In genomic region chr5:79229357-79230174, GRCh38 we compare ENCODE assay signal across 9 cellular contexts. TPM values are rescaled to one million over a fixed set of nuclear protein-coding genes. Genes with fewer than 3 reads are reported as not detected.
DNase-seq lines count a peak whose midpoint lies in the region; ATAC-seq and TF ChIP-seq lines count a peak whose summit lies in the region.
"Had no signal": no experiment of that assay in that cellular context is flagged by ENCODE, and none has a peak within 500 bp of the region (broad histone marks: within the 10 kb centered on the region; RNA-seq: fewer than 3 reads in every experiment).

No MANE protein-coding gene starts in this region.

- ATAC-seq in GM18499 (IDR thresholded peaks at IDR 0.05; ENCODE audit: insufficient read depth, unreplicated experiment) (peak; percentile 62), gastrocnemius medialis (no peak)

- no peaks in the 10 kb centered on the region for H3K36me3 Mint-ChIP-seq in type B pancreatic cell

- peaks cover 18% of the 10 kb centered on the region; the same call in 1 of the 2 replicates for H3F3A ChIP-seq in GM23248 (ENCODE audit: insufficient read depth)

- WGBS in GM23248 (ENCODE audit: low coverage in 1 of 2, low lambda C conversion rate in 2 of 2, missing lambda C conversion rate in 2 of 2), 2 experiments: 73 to 83% methylated on average over 10 of the region's 10 CpGs

- no peak overlapping the region for H2AFZ ChIP-seq in GM23248

- H3K27ac Mint-ChIP-seq in type B pancreatic cell: no peak overlapping the region

- TF ChIP-seq POLR2A in gastrocnemius medialis (IDR thresholded peaks at IDR 0.05): no peak

- H3K79me2 ChIP-seq in GM23248 (ENCODE audit: insufficient read depth): no peaks in the 10 kb centered on the region

- intact Hi-C loops in gastrocnemius medialis (cut with DNase I; ENCODE audit: low total_unique reads): loop anchor here (10.0 kb wide), 1 partner anchor 385 kb away; the partner anchor contains the start of gene TENT2

- H3K4me3 Mint-ChIP-seq in type B pancreatic cell: no peak overlapping the region

- H3K4me1 ChIP-seq in GM23248 (ENCODE audit: insufficient read depth) (peaks cover 5% of the 10 kb centered on the region), gastrocnemius medialis (no peaks in the 10 kb centered on the region)
- H3K4me1 ChIP-seq: Peyer's patch had no signal

- no peak overlapping the region for H3K27ac ChIP-seq in GM23248
- H3K27ac ChIP-seq in gastrocnemius medialis: no peak overlapping the region
- no peak overlapping the region for H3K27ac ChIP-seq in substantia nigra (ENCODE audit: low read depth, low read length, poor library complexity, severe bottlenecking)
- H3K27ac ChIP-seq: Peyer's patch had no signal

- H3K9me3 ChIP-seq in GM23248 (ENCODE audit: low read depth) (no peaks in the 10 kb centered on the region), gastrocnemius medialis (no peaks in the 10 kb centered on the region)
- H3K9me3 ChIP-seq: Peyer's patch had no signal

- no peaks in the 10 kb centered on the region for H3K27me3 Mint-ChIP-seq in type B pancreatic cell

- H3K4me3 ChIP-seq in GM23248 (no peak overlapping the region), fibroblast of villous mesenchyme (ENCODE audit: low read depth, low read length) (no peak overlapping the region), gastrocnemius medialis (no peak overlapping the region)
- H3K4me3 ChIP-seq: Peyer's patch had no signal

- H3K9ac ChIP-seq in GM23248: no peak overlapping the region

- H3K4me2 ChIP-seq in GM23248 (ENCODE audit: unreplicated experiment): no peak overlapping the region

- TF ChIP-seq CTCF in fibroblast of villous mesenchyme (IDR thresholded peaks at IDR 0.05; ENCODE audit: insufficient read depth, low read depth, low read length) (no peak), type B pancreatic cell (conservative IDR thresholded peaks at IDR 0.05) (no peak), gastrocnemius medialis (IDR thresholded peaks at IDR 0.05 in 4 of 5, conservative IDR thresholded peaks at IDR 0.05 in 1 of 5) (no peak)

- no peaks in the 10 kb centered on the region for H3K9me2 ChIP-seq in GM23248 (ENCODE audit: insufficient read depth)

- in situ Hi-C loops in GM23248 (cut with MboI): no loop called here
- in situ Hi-C loops in gastrocnemius medialis (cut with MboI; ENCODE audit: low sequenced_read_pairs in 4 of 4): loop anchor here in 2 of 4 donors (25.0 kb wide), 2 partner anchors 233 to 408 kb away; no protein-coding TSS in a partner anchor

- H4K20me1 ChIP-seq in GM23248 (ENCODE audit: insufficient read depth): no peaks in the 10 kb centered on the region

- DNase-seq in GM23248 (peak; percentile 88), NCI-H2171 (lab: John Stamatoyannopoulos, UW) (peak; percentile 20), fibroblast of villous mesenchyme (ENCODE audit: low read depth) (peak; percentile 75), type B pancreatic cell (ENCODE audit: extremely low spot score, unreplicated experiment) (no peak), gastrocnemius medialis (no peak), islet precursor cell (no peak), substantia nigra (lab: John Stamatoyannopoulos, UW) (no peak)

- H3K36me3 ChIP-seq in GM23248 (ENCODE audit: low read depth): no peaks in the 10 kb centered on the region
- no peaks in the 10 kb centered on the region for H3K36me3 ChIP-seq in gastrocnemius medialis
- H3K36me3 ChIP-seq: Peyer's patch had no signal

- H3K27me3 ChIP-seq in GM23248 (replicated peaks; ENCODE audit: insufficient read depth) (no peaks in the 10 kb centered on the region), gastrocnemius medialis (no peaks in the 10 kb centered on the region)
- H3K27me3 ChIP-seq: Peyer's patch had no signal

- H3K4me1 Mint-ChIP-seq in type B pancreatic cell (ENCODE audit: unreplicated experiment): no peaks in the 10 kb centered on the region

- H3K9me3 Mint-ChIP-seq in type B pancreatic cell: no peaks in the 10 kb centered on the region

RNA-seq across cellular contexts. Expression of gene JMY, which starts 6.4 kb away (rescaled TPM):
- 12.2 and 17.6 TPM in 2 replicates for total RNA-seq in GM23248 (2014; rRNA removed; shearing (Covaris generic))
- 2.6 and 3.4 TPM in 2 replicates for polyA plus RNA-seq in GM23248 (2016; fragmentation: Nextera tagmentation; extraction: Ambion mirVana)
- 9.1 and 9.3 TPM in 2 replicates for total RNA-seq in fibroblast of villous mesenchyme
- 11.6 and 13.0 TPM in 2 replicates for total RNA-seq in type B pancreatic cell (ENCODE audit: low replicate concordance)
- 10 to 100 TPM; 11.4 to 26.7 (median 16.8) TPM for total RNA-seq in gastrocnemius medialis

Comparison
In these comparisons a context has a peak if more than half of its experiments do, and no peak if none do; other contexts are left out.
1. DNase-seq: peak in GM23248 (single experiment), NCI-H2171 (single experiment) and fibroblast of villous mesenchyme (single experiment); none in type B pancreatic cell (single experiment), gastrocnemius medialis (0 of 2), islet precursor cell (single experiment) and substantia nigra (0 of 49).